Comparison of ENCODE assay signal across 23 cellular contexts in genomic region chr3:50444782-50445181, GRCh38. TPM values are rescaled to one million over a fixed set of nuclear protein-coding genes. Genes with fewer than 3 reads are reported as not detected.
"Had no signal": no experiment of that assay in that cellular context is flagged by ENCODE, and none has a peak within 500 bp of the region (broad histone marks: within the 10 kb centered on the region; RNA-seq: fewer than 3 reads in every experiment).

No MANE protein-coding gene starts in this region.

- H3K9me3 ChIP-seq: SJSA1 had no signal

- H3K4me3 Mint-ChIP-seq: activated B cell treated with CpG ODN at 0.5 μM for 24 hours; activated CD4-positive, alpha-beta memory T cell treated with anti-CD3 and anti-CD28 coated beads for 36 hours; activated CD4-positive, alpha-beta T cell treated with anti-CD3 and anti-CD28 coated beads, Interleukin-2, amount 10 ng/mL, durations not matched to agents 7 days and 5 days; activated naive CD4-positive, alpha-beta T cell treated with anti-CD3 and anti-CD28 coated beads for 36 hours; activated naive CD8-positive, alpha-beta T cell treated with anti-CD3 and anti-CD28 coated beads for 36 hours; activated T-cell treated with anti-CD3 and anti-CD28 coated beads, Interleukin-2, amount 50 U/mL, for 4 hours had no signal

- H3K36me3 Mint-ChIP-seq: activated CD4-positive, alpha-beta memory T cell treated with anti-CD3 and anti-CD28 coated beads for 36 hours; activated naive CD8-positive, alpha-beta T cell treated with anti-CD3 and anti-CD28 coated beads for 36 hours had no signal

- H3K27me3 ChIP-seq: brain microvascular endothelial cell, cardiac muscle cell had no signal

- H3K36me3 ChIP-seq: brain microvascular endothelial cell, cardiac muscle cell, SJSA1 had no signal

- H3K27me3 Mint-ChIP-seq: activated B cell treated with CpG ODN at 0.5 μM for 24 hours; activated CD4-positive, alpha-beta memory T cell treated with anti-CD3 and anti-CD28 coated beads for 36 hours; activated CD4-positive, alpha-beta T cell treated with anti-CD3 and anti-CD28 coated beads, Interleukin-2, amount 10 ng/mL, durations not matched to agents 7 days and 5 days; activated naive CD8-positive, alpha-beta T cell treated with anti-CD3 and anti-CD28 coated beads for 36 hours had no signal

- H3K4me3 ChIP-seq: cardiac muscle cell, SJSA1 had no signal

- H3K27ac ChIP-seq: brain microvascular endothelial cell, cardiac muscle cell, SJSA1 had no signal

- DNase-seq: activated B cell treated with CpG ODN at 0.5 μM for 24 hours; activated CD4-positive, alpha-beta memory T cell treated with anti-CD3 and anti-CD28 coated beads for 36 hours; activated CD4-positive, alpha-beta T cell treated with anti-CD3 and anti-CD28 coated beads for 1 hour; activated CD4-positive, alpha-beta T cell treated with anti-CD3 and anti-CD28 coated beads, Interleukin-2, amount 10 ng/mL, durations not matched to agents 7 days and 5 days; activated CD8-positive, alpha-beta memory T cell treated with anti-CD3 and anti-CD28 coated beads for 24 hours; activated effector memory CD4-positive, alpha-beta T cell treated with anti-CD3 and anti-CD28 coated beads, Interleukin-2, amount 50 U/mL, for 16 hours; activated naive CD4-positive, alpha-beta T cell treated with anti-CD3 and anti-CD28 coated beads for 36 hours; activated naive CD8-positive, alpha-beta T cell treated with anti-CD3 and anti-CD28 coated beads for 36 hours; activated T-cell treated with anti-CD3 and anti-CD28 coated beads, Interleukin-2, amount 50 U/mL, for 4 hours; brain microvascular endothelial cell; Kasumi-1; KBM-7; NCI-H1105 treated with DMSO at 0.1 percent for 48 hours; NCI-H1436 treated with DMSO at 0.1 percent for 48 hours; NCI-H187; NCI-H2081; NCI-H446; NCI-H524; PC-3; SHP77; SW 1271 had no signal

- H3K27ac Mint-ChIP-seq: activated B cell treated with CpG ODN at 0.5 μM for 24 hours; activated CD4-positive, alpha-beta memory T cell treated with anti-CD3 and anti-CD28 coated beads for 36 hours; activated CD4-positive, alpha-beta T cell treated with anti-CD3 and anti-CD28 coated beads, Interleukin-2, amount 10 ng/mL, durations not matched to agents 7 days and 5 days; activated naive CD4-positive, alpha-beta T cell treated with anti-CD3 and anti-CD28 coated beads for 36 hours; activated naive CD8-positive, alpha-beta T cell treated with anti-CD3 and anti-CD28 coated beads for 36 hours had no signal

- H3K9me3 Mint-ChIP-seq: activated B cell treated with CpG ODN at 0.5 μM for 24 hours; activated CD4-positive, alpha-beta memory T cell treated with anti-CD3 and anti-CD28 coated beads for 36 hours; activated CD4-positive, alpha-beta T cell treated with anti-CD3 and anti-CD28 coated beads, Interleukin-2, amount 10 ng/mL, durations not matched to agents 7 days and 5 days; activated naive CD4-positive, alpha-beta T cell treated with anti-CD3 and anti-CD28 coated beads for 36 hours; activated naive CD8-positive, alpha-beta T cell treated with anti-CD3 and anti-CD28 coated beads for 36 hours; activated T-cell treated with anti-CD3 and anti-CD28 coated beads, Interleukin-2, amount 50 U/mL, for 4 hours had no signal

- H3K4me1 ChIP-seq: SJSA1 had no signal

- H3K4me1 Mint-ChIP-seq: activated B cell treated with CpG ODN at 0.5 μM for 24 hours had no signal

- ATAC-seq: activated T-cell treated with anti-CD3 and anti-CD28 coated beads, Interleukin-2, amount 50 U/mL, for 4 hours had no signal

RNA-seq across cellular contexts. Expression of gene CACNA2D2, which starts 58.7 kb away (rescaled TPM):
- total RNA-seq: SJSA1 had no signal
